9 cellular contexts compared by ENCODE assay signal in the genomic region with DNA sequence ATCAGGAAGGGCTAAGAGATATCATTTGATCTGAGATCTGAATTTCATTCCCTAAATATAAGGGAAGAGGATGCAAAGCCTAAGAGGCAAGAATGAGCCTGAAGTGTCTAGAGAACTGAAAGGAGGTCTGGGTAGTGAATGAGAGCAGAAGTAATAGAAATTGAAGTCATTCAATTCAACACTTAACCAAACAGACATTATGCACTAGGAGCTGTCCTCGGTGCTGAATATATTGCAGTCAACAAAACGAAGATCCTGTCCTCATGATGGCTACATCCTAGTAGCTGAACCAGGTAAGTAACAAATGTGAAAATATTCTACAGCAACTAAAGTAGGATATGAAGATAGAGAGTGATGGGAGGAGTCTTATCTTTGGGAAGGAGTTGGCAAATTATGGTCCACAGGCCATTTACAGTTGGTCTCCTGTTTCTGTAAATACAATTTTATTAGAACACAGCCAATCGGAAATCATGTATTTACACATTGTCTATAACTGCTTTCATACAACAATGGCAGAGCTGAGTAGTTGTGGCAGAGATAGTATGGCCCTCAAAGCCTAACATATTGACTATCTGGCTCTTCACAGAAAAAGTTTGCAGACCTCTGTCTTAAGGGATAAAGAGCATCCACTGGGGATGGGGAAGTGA.
DNase-seq lines count a peak whose midpoint lies in the region; ATAC-seq and TF ChIP-seq lines count a peak whose summit lies in the region.
"Had no signal": no experiment of that assay in that cellular context is flagged by ENCODE, and none has a peak within 500 bp of the region (broad histone marks: within the 10 kb centered on the region; RNA-seq: fewer than 3 reads in every experiment).

No MANE protein-coding gene starts in this region.

- H3K9ac ChIP-seq in neural progenitor cell, result no peak overlapping the region

- ATAC-seq in HG02588 (IDR thresholded peaks at IDR 0.05; ENCODE audit: unreplicated experiment), result no peak
- no peak for ATAC-seq in HG03521 (IDR thresholded peaks at IDR 0.05; ENCODE audit: unreplicated experiment)

- TF ChIP-seq POLR2A in esophagus muscularis mucosa (IDR thresholded peaks at IDR 0.05; ENCODE audit: low read depth), result no peak

- no peaks in the 10 kb centered on the region for H3K79me2 ChIP-seq in neural progenitor cell (ENCODE audit: low read depth)

- no peaks in the 10 kb centered on the region for H3F3A ChIP-seq in neural progenitor cell (ENCODE audit: low read depth)

- H3K4me3 ChIP-seq in neural progenitor cell, result no peak overlapping the region
- no peak overlapping the region for H3K4me3 ChIP-seq in esophagus muscularis mucosa
- H3K4me3 ChIP-seq: smooth muscle cell had no signal

- no peak for TF ChIP-seq EP300 in esophagus muscularis mucosa (IDR thresholded peaks at IDR 0.05)

- no peak overlapping the region for H3K4me2 ChIP-seq in neural progenitor cell
- H3K4me2 ChIP-seq: smooth muscle cell had no signal

- no peaks in the 10 kb centered on the region for H3K9me3 Mint-ChIP-seq in neural progenitor cell

- H4K20me1 ChIP-seq in neural progenitor cell (ENCODE audit: low read depth), result peaks cover 4% of the 10 kb centered on the region

- WGBS in esophagus muscularis mucosa, result 36% methylated on average over 3 of the region's 3 CpGs

- H3K27me3 Mint-ChIP-seq in neural progenitor cell (ENCODE audit: insufficient read depth, low read depth), result peaks cover 3% of the 10 kb centered on the region

- no peaks in the 10 kb centered on the region for H3K36me3 ChIP-seq in neural progenitor cell
- no peaks in the 10 kb centered on the region for H3K36me3 ChIP-seq in esophagus muscularis mucosa

- H3K4me1 Mint-ChIP-seq in neural progenitor cell, result no peaks in the 10 kb centered on the region

- H3K9me3 ChIP-seq in neural progenitor cell (ENCODE audit: low read depth) (no peaks in the 10 kb centered on the region), esophagus muscularis mucosa (no peaks in the 10 kb centered on the region)

- no peak for TF ChIP-seq CTCF in neural progenitor cell (IDR thresholded peaks at IDR 0.05)
- no peak for TF ChIP-seq CTCF in esophagus muscularis mucosa (IDR thresholded peaks at IDR 0.05)

- H3K4me3 Mint-ChIP-seq in neural progenitor cell, result no peak overlapping the region

- intact Hi-C loops in esophagus muscularis mucosa (cut with DNase I), result no loop called here

- no peak overlapping the region for H2AFZ ChIP-seq in neural progenitor cell (replicated peaks)

- no peaks in the 10 kb centered on the region for H3K4me1 ChIP-seq in neural progenitor cell
- no peaks in the 10 kb centered on the region for H3K4me1 ChIP-seq in esophagus muscularis mucosa

- H3K36me3 Mint-ChIP-seq in neural progenitor cell, result no peaks in the 10 kb centered on the region

- no peak overlapping the region for H3K27ac Mint-ChIP-seq in neural progenitor cell

- DNase-seq in NCI-H1092 treated with DMSO at 0.1 percent for 48 hours (lab: John Stamatoyannopoulos, UW), result peak; percentile 36
- DNase-seq in NCI-H1092 (lab: John Stamatoyannopoulos, UW), result no peak
- peak; percentile 7 for DNase-seq in NCI-H226
- peak; percentile 49 for DNase-seq in ecto neural progenitor cell (ENCODE audit: low spot score)
- peak; percentile 86 for DNase-seq in neural progenitor cell (ENCODE audit: low spot score)
- DNase-seq in esophagus muscularis mucosa (ENCODE audit: extremely low spot score), result no peak

- H3K27me3 ChIP-seq in neural progenitor cell (no peaks in the 10 kb centered on the region), esophagus muscularis mucosa (no peaks in the 10 kb centered on the region)

- H3K27ac ChIP-seq in neural progenitor cell (no peak overlapping the region), esophagus muscularis mucosa (replicated peaks in 1 of 4) (no peak overlapping the region)

Comparison
In these comparisons a context has a peak if more than half of its experiments do, and no peak if none do; other contexts are left out.
1. DNase-seq: peak in NCI-H1092 treated with DMSO at 0.1 percent for 48 hours (single experiment), NCI-H226 (single experiment), ecto neural progenitor cell (single experiment) and neural progenitor cell (single experiment); none in NCI-H1092 (single experiment) and esophagus muscularis mucosa (single experiment).